ENCODE assay signal across 8 cellular contexts in genomic region chr19:35013047-35013819, GRCh38. TPM values are rescaled to one million over a fixed set of nuclear protein-coding genes. Genes with fewer than 3 reads are reported as not detected.
DNase-seq lines count a peak whose midpoint lies in the region; ATAC-seq, FAIRE-seq and TF ChIP-seq lines count a peak whose summit lies in the region.

No MANE protein-coding gene starts in this region.

- H2BK15ac ChIP-seq in H1 (ENCODE audit: low read length) = no peak overlapping the region

- no peaks in the 10 kb centered on the region for H3K9me3 ChIP-seq in H1 (ENCODE audit: insufficient read depth in 2 of 2, low read depth in 1 of 2, low read length in 1 of 2)

- peak overlapping the region in 1 of 8 donors; percentile 49 for H3K4me3 Mint-ChIP-seq in naive B cell
- H3K4me3 Mint-ChIP-seq in stimulated activated memory B cell treated with anti-CD40 and anti-IgM and Interleukin-4, amounts not matched to agents 10 μg/mL and 1 μg/mL and 100 μg/mL, for 72 hours = peak overlapping the region; percentile 38

- H2BK120ac ChIP-seq in H1 (replicated peaks; ENCODE audit: low read depth, low read length) = no peak overlapping the region

- peaks cover 6 to 38% of the 10 kb centered on the region in 2 donors for H3K36me3 Mint-ChIP-seq in naive B cell
- H3K36me3 Mint-ChIP-seq in stimulated activated memory B cell treated with anti-CD40 and anti-IgM and Interleukin-4, amounts not matched to agents 10 μg/mL and 1 μg/mL and 100 μg/mL, for 72 hours = peaks cover 69% of the 10 kb centered on the region

- CTCF ChIA-PET in H1 (lab: Charles Lee; ENCODE audit: partially characterized antibody) = interaction anchor here (0.5 to 12.2 kb wide), 20 partner anchors 9 to 1913 kb away, joined by 3 to 174 read pairs (median 4); partner anchors contain the start of gene ZNF30

- no peaks in the 10 kb centered on the region; a peak in 1 of 7 replicates for H3K27me3 ChIP-seq in H1 (replicated peaks in 1 of 4; ENCODE audit: control insufficient read depth in 3 of 4, extremely low read depth in 1 of 4, insufficient read depth in 3 of 4, low read length in 3 of 4)

- peak; percentile 96 for TF ChIP-seq RAD21 in H1 (IDR thresholded peaks at IDR 0.05 in 1 of 2, conservative IDR thresholded peaks at IDR 0.05 in 1 of 2; ENCODE audit: low read depth in 2 of 2, low read length in 2 of 2)

- 79% methylated on average over 23 of the region's 32 CpGs; no CpG with 5 or more reads in 1 of the 2 experiments for WGBS in H1 (ENCODE audit: extremely low coverage in 1 of 2, insufficient coverage in 1 of 2, insufficient read length in 1 of 2, insufficient replicate concordance in 2 of 2, low coverage in 1 of 2, low lambda C conversion rate in 2 of 2, missing lambda C conversion rate in 1 of 2), 2 experiments

- no peaks in the 10 kb centered on the region for H3K79me2 ChIP-seq in H1 (ENCODE audit: control insufficient read depth in 1 of 2, insufficient read depth in 2 of 2, low read length in 2 of 2)

- H3K4ac ChIP-seq in H1 (replicated peaks; ENCODE audit: insufficient read length, low read depth, low read length) = no peak overlapping the region

- peak in 1 of 2 experiments; percentile 34; a peak in 2 of 3 replicates for TF ChIP-seq POLR2A in H1 (IDR thresholded peaks at IDR 0.05; ENCODE audit: control extremely low read depth in 1 of 2, low read depth in 2 of 2, low read length in 2 of 2)

- no peak overlapping the region; the same call in 1 of the 2 replicates for H2BK5ac ChIP-seq in H1 (ENCODE audit: low read depth, low read length)

- H3K56ac ChIP-seq in H1 (replicated peaks; ENCODE audit: insufficient read length, low read depth, low read length) = no peak overlapping the region

- H2AFZ ChIP-seq in H1 (ENCODE audit: low read length) = no peak overlapping the region

- H3K23me2 ChIP-seq in H1 (ENCODE audit: low read depth, low read length) = no peaks in the 10 kb centered on the region

- ATAC-seq in naive B cell (ENCODE audit: low read depth in 2 of 2) (peak; percentile 83 to 89), GM21390 (IDR thresholded peaks at IDR 0.05; ENCODE audit: unreplicated experiment) (no peak), HG02938 (IDR thresholded peaks at IDR 0.05; ENCODE audit: unreplicated experiment) (no peak)
- peak; percentile 76 for ATAC-seq in stimulated activated memory B cell treated with anti-CD40 and anti-IgM and Interleukin-4, amounts not matched to agents 10 μg/mL and 1 μg/mL and 100 μg/mL, for 72 hours

- H4K20me1 ChIP-seq in H1 (replicated peaks in 1 of 2; ENCODE audit: control insufficient read depth in 1 of 2, insufficient read depth in 2 of 2, low read length in 2 of 2) = peaks cover 8 to 20% of the 10 kb centered on the region in 2 experiments

- POLR2A ChIA-PET in H1 (lab: Charles Lee; ENCODE audit: partially characterized antibody) = interaction anchor here (1.0 to 24.8 kb wide), 6 partner anchors 7 to 41 kb away, joined by 3 to 366 read pairs (median 6); partner anchors contain the start of genes GRAMD1A and SCN1B

- H2BK12ac ChIP-seq in H1 (ENCODE audit: low read depth, low read length) = no peak overlapping the region

- TF ChIP-seq CTCF in H1 (IDR thresholded peaks at IDR 0.05; ENCODE audit: control extremely low read depth in 1 of 3, insufficient read depth in 1 of 3, low read depth in 1 of 3, low read length in 3 of 3) = peak; percentile 96 to 98 (median 98)

- TF ChIP-seq EP300 in H1 (IDR thresholded peaks at IDR 0.05; ENCODE audit: borderline replicate concordance in 1 of 2, low read depth in 2 of 2, low read length in 2 of 2) = no peak

- no peak overlapping the region for H3K4me3 ChIP-seq in H1 (ENCODE audit: extremely low read depth in 1 of 4, insufficient read depth in 2 of 4, low read depth in 3 of 4, low read length in 4 of 4)

- no peak overlapping the region for H3K14ac ChIP-seq in H1 (ENCODE audit: insufficient read length)

- 0 out of 2 replicates have a peak overlapping the region, but pooled peaks have one; percentile 9 for H3K27ac ChIP-seq in H1 (ENCODE audit: low read depth, low read length)

- H3K4me1 ChIP-seq in H1 (replicated peaks in 1 of 4; ENCODE audit: control insufficient read depth in 3 of 4, insufficient read depth in 4 of 4, low read length in 3 of 4) = no peaks in the 10 kb centered on the region

- H3K4me1 Mint-ChIP-seq in naive B cell = peaks cover 30 to 41% (median 40%) of the 10 kb centered on the region in 3 donors
- peaks cover 56% of the 10 kb centered on the region for H3K4me1 Mint-ChIP-seq in stimulated activated memory B cell treated with anti-CD40 and anti-IgM and Interleukin-4, amounts not matched to agents 10 μg/mL and 1 μg/mL and 100 μg/mL, for 72 hours

- H3K79me1 ChIP-seq in H1 (ENCODE audit: low read depth, low read length) = no peaks in the 10 kb centered on the region; the same call in 1 of the 2 replicates

- H3K23ac ChIP-seq in H1 (ENCODE audit: insufficient read length) = no peak overlapping the region

- H2BK20ac ChIP-seq in H1 (ENCODE audit: low read length) = 0 out of 2 replicates have a peak overlapping the region, but pooled peaks have one; percentile 32

- no peak overlapping the region for H4K5ac ChIP-seq in H1 (ENCODE audit: insufficient read length, low read depth, low read length)

- peaks cover 40 to 77% (median 66%) of the 10 kb centered on the region in 4 experiments for H3K36me3 ChIP-seq in H1 (ENCODE audit: control insufficient read depth in 2 of 4, insufficient read depth in 4 of 4, low read length in 3 of 4)

- H3K27ac Mint-ChIP-seq in naive B cell = peak overlapping the region in 5 of 6 donors; percentile 68 to 93 (median 84)
- H3K27ac Mint-ChIP-seq in stimulated activated memory B cell treated with anti-CD40 and anti-IgM and Interleukin-4, amounts not matched to agents 10 μg/mL and 1 μg/mL and 100 μg/mL, for 72 hours = peak overlapping the region; percentile 73

- no peaks in the 10 kb centered on the region for H3K27me3 Mint-ChIP-seq in naive B cell
- no peaks in the 10 kb centered on the region for H3K27me3 Mint-ChIP-seq in stimulated activated memory B cell treated with anti-CD40 and anti-IgM and Interleukin-4, amounts not matched to agents 10 μg/mL and 1 μg/mL and 100 μg/mL, for 72 hours

- no peak overlapping the region; the same call in 1 of the 2 replicates for H3K18ac ChIP-seq in H1 (ENCODE audit: extremely low read depth, low read length)

- no peak overlapping the region for H3K4me2 ChIP-seq in H1 (ENCODE audit: insufficient read depth in 1 of 2, low read depth in 2 of 2, low read length in 2 of 2)

- no peak overlapping the region for H4K91ac ChIP-seq in H1 (replicated peaks; ENCODE audit: insufficient read length, low read length)

- no peaks in the 10 kb centered on the region for H3K9me3 Mint-ChIP-seq in naive B cell
- no peaks in the 10 kb centered on the region for H3K9me3 Mint-ChIP-seq in stimulated activated memory B cell treated with anti-CD40 and anti-IgM and Interleukin-4, amounts not matched to agents 10 μg/mL and 1 μg/mL and 100 μg/mL, for 72 hours

- H3K9ac ChIP-seq in H1 (replicated peaks in 1 of 4; ENCODE audit: extremely low read depth in 1 of 4, low read depth in 3 of 4, low read length in 3 of 4) = no peak overlapping the region

- H2AK5ac ChIP-seq in H1 (ENCODE audit: low read depth, low read length) = no peak overlapping the region

- peak overlapping the region; percentile 46 for H4K8ac ChIP-seq in H1 (ENCODE audit: extremely low read depth, insufficient read depth, low read length)

- FAIRE-seq in GM18507 (lab: Jason Lieb, UNC) (peak; percentile 75), H1 (lab: Jason Lieb, UNC) (no peak)

- DNase-seq in GM18507 (ENCODE audit: extremely low spot score, insufficient read length, low read depth) (peak; percentile 79), NCI-H2227 (lab: John Stamatoyannopoulos, UW; ENCODE audit: unreplicated experiment) (peak; percentile 90), H1 (ENCODE audit: low read depth in 1 of 2, low spot score in 2 of 2) (peak in 1 of 2 experiments; percentile 97), naive B cell (peak; percentile 72)
- DNase-seq in activated CD8-positive, alpha-beta memory T cell treated with anti-CD3 and anti-CD28 coated beads for 48 hours (ENCODE audit: low read depth in 2 of 3, low spot score in 2 of 3) = peak; percentile 62 to 88 (median 76)

RNA-seq across cellular contexts. Expression of gene GRAMD1A, which starts 13.1 kb away (rescaled TPM):
- total RNA-seq in H1 (2021; fragmentation: NEBNext Ultra II Directional; extraction: Animal tissue kit (Norgen Biotek cat#: 25700)) = 152 and 154 TPM in 2 replicates
- polyA plus RNA-seq in H1 (2011; rRNA removed) (113 and 176 TPM in 2 replicates), naive B cell (ENCODE audit: low read depth in 6 of 6) (10 to 100 TPM; 10.4 to 29.3 (median 12.3) TPM)
- 103 TPM for polyA plus RNA-seq in H1 (2011; cell fraction: cytosol; rRNA removed)
- polyA plus RNA-seq in H1 (2011; cell fraction: nucleus; rRNA removed) = 333 TPM
- 101 to 139 TPM (median 129 TPM) in 4 replicates for polyA plus RNA-seq in H1 (2012, experiment 1 of 2)
- polyA plus RNA-seq in H1 (2012, experiment 2 of 2) = 109 TPM
- 139 TPM for polyA plus RNA-seq in H1 (2013, experiment 1 of 2)
- polyA plus RNA-seq in H1 (2013, experiment 2 of 2) = 137 TPM
- polyA minus RNA-seq in H1 (2011; rRNA and poly(A)+ RNA removed) = 113 and 127 TPM in 2 replicates
- 87.8 TPM for polyA minus RNA-seq in H1 (2011; cell fraction: cytosol; rRNA and poly(A)+ RNA removed)
- polyA minus RNA-seq in H1 (2011; cell fraction: nucleus; rRNA and poly(A)+ RNA removed) = 91.4 TPM

RNA-seq across cellular contexts. Expression of gene SCN1B, which starts 17.0 kb away (rescaled TPM):
- 3.3 and 3.5 TPM in 2 replicates for total RNA-seq in H1 (2021; fragmentation: NEBNext Ultra II Directional; extraction: Animal tissue kit (Norgen Biotek cat#: 25700))
- polyA plus RNA-seq in H1 (2011; rRNA removed) (3.1 and 4.1 TPM in 2 replicates), naive B cell (ENCODE audit: low read depth in 6 of 6) (under 1 TPM in 4 of 6 donors, not detected in 2; 0.06 to 0.36 (median 0.28) TPM)
- polyA plus RNA-seq in H1 (2011; cell fraction: cytosol; rRNA removed) = 3.9 TPM
- polyA plus RNA-seq in H1 (2011; cell fraction: nucleus; rRNA removed) = 8.6 TPM
- 2.8 to 4.5 TPM (median 3.7 TPM) in 4 replicates for polyA plus RNA-seq in H1 (2012, experiment 1 of 2)
- polyA plus RNA-seq in H1 (2012, experiment 2 of 2) = 2.3 TPM
- polyA plus RNA-seq in H1 (2013, experiment 1 of 2) = 1.9 TPM
- 1.7 TPM for polyA plus RNA-seq in H1 (2013, experiment 2 of 2)
- 1.5 and 4.7 TPM in 2 replicates for polyA minus RNA-seq in H1 (2011; rRNA and poly(A)+ RNA removed)
- 3.4 TPM for polyA minus RNA-seq in H1 (2011; cell fraction: cytosol; rRNA and poly(A)+ RNA removed)
- polyA minus RNA-seq in H1 (2011; cell fraction: nucleus; rRNA and poly(A)+ RNA removed) = 3.0 TPM

RNA-seq across cellular contexts. Expression of gene HPN, which starts 28.3 kb away (rescaled TPM):
- 12.3 and 14.7 TPM in 2 replicates for total RNA-seq in H1 (2021; fragmentation: NEBNext Ultra II Directional; extraction: Animal tissue kit (Norgen Biotek cat#: 25700))
- polyA plus RNA-seq in H1 (2011; rRNA removed) = 33.7 and 49.9 TPM in 2 replicates
- 32.0 TPM for polyA plus RNA-seq in H1 (2011; cell fraction: cytosol; rRNA removed)
- 86.2 TPM for polyA plus RNA-seq in H1 (2011; cell fraction: nucleus; rRNA removed)
- 8.3 to 24.9 TPM (median 19.7 TPM) in 4 replicates for polyA plus RNA-seq in H1 (2012, experiment 1 of 2)
- polyA plus RNA-seq in H1 (2012, experiment 2 of 2) = 19.5 TPM
- polyA plus RNA-seq in H1 (2013, experiment 1 of 2) = 14.3 TPM
- polyA plus RNA-seq in H1 (2013, experiment 2 of 2) = 13.3 TPM
- polyA minus RNA-seq in H1 (2011; rRNA and poly(A)+ RNA removed) = 6.3 and 7.6 TPM in 2 replicates
- polyA minus RNA-seq in H1 (2011; cell fraction: cytosol; rRNA and poly(A)+ RNA removed) = 16.4 TPM
- 19.0 TPM for polyA minus RNA-seq in H1 (2011; cell fraction: nucleus; rRNA and poly(A)+ RNA removed)
- not detected for polyA plus RNA-seq in naive B cell (ENCODE audit: low read depth in 6 of 6)

RNA-seq across cellular contexts. Expression of gene ZNF792, which starts 49.2 kb away (rescaled TPM):
- total RNA-seq in H1 (2021; fragmentation: NEBNext Ultra II Directional; extraction: Animal tissue kit (Norgen Biotek cat#: 25700)) = 6.0 and 7.2 TPM in 2 replicates
- 1.9 and 2.5 TPM in 2 replicates for polyA plus RNA-seq in H1 (2011; rRNA removed)
- polyA plus RNA-seq in H1 (2011; cell fraction: cytosol; rRNA removed) = 2.6 TPM
- polyA plus RNA-seq in H1 (2011; cell fraction: nucleus; rRNA removed) = 3.6 TPM
- polyA plus RNA-seq in H1 (2012, experiment 1 of 2) = 2.9 to 3.2 TPM (median 3.1 TPM) in 4 replicates
- 1.9 TPM for polyA plus RNA-seq in H1 (2012, experiment 2 of 2)
- polyA plus RNA-seq in H1 (2013, experiment 1 of 2) = 2.8 TPM
- polyA plus RNA-seq in H1 (2013, experiment 2 of 2) = 2.8 TPM
- polyA minus RNA-seq in H1 (2011; rRNA and poly(A)+ RNA removed) = 17.4 and 19.9 TPM in 2 replicates
- polyA minus RNA-seq in H1 (2011; cell fraction: cytosol; rRNA and poly(A)+ RNA removed) = 5.2 TPM
- polyA minus RNA-seq in H1 (2011; cell fraction: nucleus; rRNA and poly(A)+ RNA removed) = 16.5 TPM
- polyA plus RNA-seq in naive B cell (ENCODE audit: low read depth in 6 of 6) = 10 to 100 TPM in 2 of 6 donors, 1 to 10 TPM in 4; 6.7 to 14.7 (median 8.8) TPM

Comparison
In these comparisons a context has a peak if more than half of its experiments do, and no peak if none do; other contexts are left out.
1. ATAC-seq: peak in naive B cell (2 of 2) and stimulated activated memory B cell treated with anti-CD40 and anti-IgM and Interleukin-4, amounts not matched to agents 10 μg/mL and 1 μg/mL and 100 μg/mL, for 72 hours (single experiment); none in GM21390 (single experiment) and HG02938 (single experiment).
2. RNA of gene HPN, which starts 28.3 kb away (polyA plus RNA-seq): 8.3 to 86.2 TPM in H1; not detected in naive B cell; every median in the first group is over 4 times any median in the second.